Comparison of ENCODE assay signal across 21 cellular contexts in the genomic region with DNA sequence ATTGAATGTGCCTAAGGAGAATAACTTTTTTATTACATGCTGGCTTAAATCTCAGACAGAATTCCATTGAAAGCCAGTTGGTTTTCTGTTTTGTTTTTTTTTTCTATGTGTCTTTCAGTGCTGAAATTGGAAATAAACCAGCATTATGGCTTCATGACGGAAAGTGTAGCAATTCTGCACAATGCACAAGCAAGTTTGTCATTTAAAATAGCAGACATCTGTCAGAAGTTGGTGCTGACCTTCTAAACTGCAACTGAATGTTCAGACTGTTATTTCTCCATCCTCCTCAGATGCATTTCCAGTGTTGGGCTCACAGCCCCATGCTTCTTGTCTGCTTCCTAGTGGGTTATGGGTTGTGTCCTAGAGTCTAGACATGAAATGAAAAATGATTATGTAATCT.
DNase-seq lines count a peak whose midpoint lies in the region; ATAC-seq and TF ChIP-seq lines count a peak whose summit lies in the region.
"Had no signal": no experiment of that assay in that cellular context is flagged by ENCODE, and none has a peak within 500 bp of the region (broad histone marks: within the 10 kb centered on the region; RNA-seq: fewer than 3 reads in every experiment).

No MANE protein-coding gene starts in this region.

- H3K4me1 ChIP-seq in gastrocnemius medialis = peaks cover 74 to 76% of the 10 kb centered on the region in 2 donors

- H3K4me1 Mint-ChIP-seq in MCF 10A (ENCODE audit: insufficient read depth, unreplicated experiment) = peaks cover 25% of the 10 kb centered on the region
- H3K4me1 Mint-ChIP-seq: activated CD8-positive, alpha-beta memory T cell treated with anti-CD3 and anti-CD28 coated beads, Interleukin-2, amount 10 ng/mL, durations not matched to agents 7 days and 5 days; activated naive CD8-positive, alpha-beta T cell treated with anti-CD3 and anti-CD28 coated beads for 36 hours; CD4-positive, alpha-beta memory T cell; naive B cell; stimulated activated naive CD8-positive, alpha-beta T cell treated with anti-CD3 and anti-CD28 coated beads, Interleukin-15, amount 100 ng/mL, for 72 hours; T-cell had no signal

- H3K27ac Mint-ChIP-seq in MCF 10A (ENCODE audit: low read depth, unreplicated experiment) = no peak overlapping the region
- H3K27ac Mint-ChIP-seq: activated CD8-positive, alpha-beta memory T cell treated with anti-CD3 and anti-CD28 coated beads, Interleukin-2, amount 10 ng/mL, durations not matched to agents 7 days and 5 days; activated naive CD8-positive, alpha-beta T cell treated with anti-CD3 and anti-CD28 coated beads for 36 hours; CD4-positive, alpha-beta memory T cell; naive B cell; stimulated activated naive CD8-positive, alpha-beta T cell treated with anti-CD3 and anti-CD28 coated beads, Interleukin-15, amount 100 ng/mL, for 72 hours; T-cell had no signal

- no peaks in the 10 kb centered on the region for H3K27me3 Mint-ChIP-seq in MCF 10A (ENCODE audit: insufficient read depth, unreplicated experiment)
- H3K27me3 Mint-ChIP-seq: activated CD8-positive, alpha-beta memory T cell treated with anti-CD3 and anti-CD28 coated beads, Interleukin-2, amount 10 ng/mL, durations not matched to agents 7 days and 5 days; activated naive CD8-positive, alpha-beta T cell treated with anti-CD3 and anti-CD28 coated beads for 36 hours; stimulated activated naive CD8-positive, alpha-beta T cell treated with anti-CD3 and anti-CD28 coated beads, Interleukin-15, amount 100 ng/mL, for 72 hours had no signal

- BruUV-seq in MCF 10A (replicated peaks; lab: Mats Ljungman, UMichigan) = no TSS peak

- no peak overlapping the region for H3K4me3 Mint-ChIP-seq in MCF 10A (ENCODE audit: unreplicated experiment)
- H3K4me3 Mint-ChIP-seq: activated CD8-positive, alpha-beta memory T cell treated with anti-CD3 and anti-CD28 coated beads, Interleukin-2, amount 10 ng/mL, durations not matched to agents 7 days and 5 days; activated naive CD8-positive, alpha-beta T cell treated with anti-CD3 and anti-CD28 coated beads for 36 hours; CD4-positive, alpha-beta memory T cell; naive B cell; stimulated activated naive CD8-positive, alpha-beta T cell treated with anti-CD3 and anti-CD28 coated beads, Interleukin-15, amount 100 ng/mL, for 72 hours; T-cell had no signal

- DNase-seq in AG20443 (ENCODE audit: low spot score) (peak; percentile 32), SK-N-MC (ENCODE audit: low read depth, low spot score) (no peak), foreskin melanocyte (peak; percentile 59), gastrocnemius medialis (peak in 1 of 2 donors; percentile 31), MCF 10A (ENCODE audit: unreplicated experiment) (no peak)
- no peak for DNase-seq in stimulated activated naive CD8-positive, alpha-beta T cell treated with anti-CD3 and anti-CD28 coated beads, Interleukin-15, Interleukin-2, amounts not matched to agents 100 U/mL and 50 U/mL, for 24 hours
- DNase-seq: activated CD4-positive, alpha-beta T cell treated with anti-CD3 and anti-CD28 coated beads for 48 hours; activated CD8-positive, alpha-beta memory T cell treated with anti-CD3 and anti-CD28 coated beads, Interleukin-2, amount 10 ng/mL, durations not matched to agents 7 days and 5 days; activated naive CD8-positive, alpha-beta T cell treated with anti-CD3 and anti-CD28 coated beads for 36 hours; CD4-positive, alpha-beta memory T cell; esophagus squamous epithelium; naive B cell; NCI-H1048; NCI-H2081 treated with DMSO at 0.1 percent for 48 hours; NCI-H510A treated with DMSO at 0.1 percent for 48 hours; SHP77 treated with DMSO at 0.1 percent for 48 hours; stimulated activated naive CD8-positive, alpha-beta T cell treated with anti-CD3 and anti-CD28 coated beads, Interleukin-15, amount 100 ng/mL, for 72 hours; T-cell had no signal

- POLR2A ChIA-PET in MCF 10A (lab: Yijun Ruan, JAX) = no interaction called here

- H3K9me3 ChIP-seq in SK-N-MC (ENCODE audit: low read depth, low read length) (no peaks in the 10 kb centered on the region), gastrocnemius medialis (no peaks in the 10 kb centered on the region)
- H3K9me3 ChIP-seq: esophagus squamous epithelium had no signal

- ATAC-seq in gastrocnemius medialis (peak; percentile 29 to 78), GM21367 (IDR thresholded peaks at IDR 0.05; ENCODE audit: unreplicated experiment) (no peak), HG02840 (IDR thresholded peaks at IDR 0.05; ENCODE audit: low FRiP score, unreplicated experiment) (no peak)
- no peak for ATAC-seq in stimulated activated naive CD8-positive, alpha-beta T cell treated with anti-CD3 and anti-CD28 coated beads, Interleukin-15, Interleukin-2, amounts not matched to agents 100 U/mL and 50 U/mL, for 24 hours
- ATAC-seq: activated CD8-positive, alpha-beta memory T cell treated with anti-CD3 and anti-CD28 coated beads, Interleukin-2, amount 10 ng/mL, durations not matched to agents 7 days and 5 days; stimulated activated naive CD8-positive, alpha-beta T cell treated with anti-CD3 and anti-CD28 coated beads, Interleukin-15, amount 100 ng/mL, for 72 hours; T-cell had no signal

- H3K27me3 ChIP-seq in gastrocnemius medialis = no peaks in the 10 kb centered on the region
- H3K27me3 ChIP-seq: esophagus squamous epithelium had no signal

- H3K4me3 ChIP-seq in SK-N-MC (no peak overlapping the region), gastrocnemius medialis (no peak overlapping the region)
- H3K4me3 ChIP-seq: esophagus squamous epithelium had no signal

- H3K27ac ChIP-seq in SK-N-MC (peak overlapping the region; percentile 42; the same call in 1 of the 2 replicates), gastrocnemius medialis (peak overlapping the region in 2 of 4 donors; percentile 12 to 67)
- H3K27ac ChIP-seq: KMS-11 had no signal

- no peak overlapping the region for H3K9ac ChIP-seq in SK-N-MC (ENCODE audit: insufficient read length)
- H3K9ac ChIP-seq: KMS-11 had no signal

- intact Hi-C loops in gastrocnemius medialis (cut with DNase I; ENCODE audit: low total_unique reads) (no loop called here), MCF 10A (cut with micrococcal nuclease) (no loop called here)

- no peak for TF ChIP-seq POLR2A in gastrocnemius medialis (IDR thresholded peaks at IDR 0.05)

- TF ChIP-seq CTCF in gastrocnemius medialis (IDR thresholded peaks at IDR 0.05 in 4 of 5, conservative IDR thresholded peaks at IDR 0.05 in 1 of 5) = no peak
- no peak for TF ChIP-seq CTCF in MCF 10A (IDR thresholded peaks at IDR 0.05; ENCODE audit: unreplicated experiment)

- CTCF ChIA-PET in MCF 10A (lab: Yijun Ruan, JAX) = no interaction called here

- H3K9me3 Mint-ChIP-seq in MCF 10A (ENCODE audit: unreplicated experiment) = no peaks in the 10 kb centered on the region
- H3K9me3 Mint-ChIP-seq: activated naive CD8-positive, alpha-beta T cell treated with anti-CD3 and anti-CD28 coated beads for 36 hours had no signal

- in situ Hi-C loops in gastrocnemius medialis (cut with MboI; ENCODE audit: low sequenced_read_pairs in 4 of 4) = no loop called here

- H3K36me3 ChIP-seq in SK-N-MC (ENCODE audit: insufficient read depth, low read length) (no peaks in the 10 kb centered on the region), gastrocnemius medialis (no peaks in the 10 kb centered on the region)
- H3K36me3 ChIP-seq: esophagus squamous epithelium had no signal

- H3K36me3 Mint-ChIP-seq in MCF 10A (ENCODE audit: insufficient read depth, unreplicated experiment) = peaks cover 5% of the 10 kb centered on the region
- H3K36me3 Mint-ChIP-seq: activated CD8-positive, alpha-beta memory T cell treated with anti-CD3 and anti-CD28 coated beads, Interleukin-2, amount 10 ng/mL, durations not matched to agents 7 days and 5 days; activated naive CD8-positive, alpha-beta T cell treated with anti-CD3 and anti-CD28 coated beads for 36 hours; CD4-positive, alpha-beta memory T cell; naive B cell; T-cell had no signal

Comparison
In these comparisons a context has a peak if more than half of its experiments do, and no peak if none do; other contexts are left out.
1. DNase-seq: peak in AG20443 (single experiment) and foreskin melanocyte (single experiment); none in SK-N-MC (single experiment), MCF 10A (single experiment) and stimulated activated naive CD8-positive, alpha-beta T cell treated with anti-CD3 and anti-CD28 coated beads, Interleukin-15, Interleukin-2, amounts not matched to agents 100 U/mL and 50 U/mL, for 24 hours (single experiment).
2. ATAC-seq: peak in gastrocnemius medialis (2 of 2); none in GM21367 (single experiment), stimulated activated naive CD8-positive, alpha-beta T cell treated with anti-CD3 and anti-CD28 coated beads, Interleukin-15, Interleukin-2, amounts not matched to agents 100 U/mL and 50 U/mL, for 24 hours (single experiment) and HG02840 (single experiment).